Comparison of ENCODE assay signal across 1 cellular context in genomic region chr3:94062513-94063404, GRCh38.
TF ChIP-seq lines count a peak whose summit lies in the region.

Gene DHFR2, minus strand, starts transcription at chr3:94062916. Its CDS starts 1,405 bp downstream, at chr3:94061511.
Gene NSUN3, plus strand, starts transcription at chr3:94063061. Its CDS starts 66 bp downstream, at chr3:94063127.

TF ChIP-seq in HepG2, 621 proteins besides CTCF, POLR2A, EP300 and RAD21 (continued from another document and continues in another):
- TF ChIP-seq, protein P1, sequence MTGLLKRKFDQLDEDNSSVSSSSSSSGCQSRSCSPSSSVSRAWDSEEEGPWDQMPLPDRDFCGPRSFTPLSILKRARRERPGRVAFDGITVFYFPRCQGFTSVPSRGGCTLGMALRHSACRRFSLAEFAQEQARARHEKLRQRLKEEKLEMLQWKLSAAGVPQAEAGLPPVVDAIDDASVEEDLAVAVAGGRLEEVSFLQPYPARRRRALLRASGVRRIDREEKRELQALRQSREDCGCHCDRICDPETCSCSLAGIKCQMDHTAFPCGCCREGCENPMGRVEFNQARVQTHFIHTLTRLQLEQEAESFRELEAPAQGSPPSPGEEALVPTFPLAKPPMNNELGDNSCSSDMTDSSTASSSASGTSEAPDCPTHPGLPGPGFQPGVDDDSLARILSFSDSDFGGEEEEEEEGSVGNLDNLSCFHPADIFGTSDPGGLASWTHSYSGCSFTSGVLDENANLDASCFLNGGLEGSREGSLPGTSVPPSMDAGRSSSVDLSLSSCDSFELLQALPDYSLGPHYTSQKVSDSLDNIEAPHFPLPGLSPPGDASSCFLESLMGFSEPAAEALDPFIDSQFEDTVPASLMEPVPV (CRISPR knock-in tag; IDR thresholded peaks at IDR 0.05): peak; percentile 77; the same call in 1 of the 2 replicates
- TF ChIP-seq ZNF510 (CRISPR knock-in tag; IDR thresholded peaks at IDR 0.05; ENCODE audit: low read depth): no peak
- TF ChIP-seq SMYD3 (CRISPR knock-in tag; IDR thresholded peaks at IDR 0.05): 0 out of 2 replicates have a peak, but pooled peaks have one; percentile 49
- TF ChIP-seq POLR2AphosphoS5 (IDR thresholded peaks at IDR 0.05; ENCODE audit: low read depth, low read length): peak; percentile 75
- 0 out of 2 replicates have a peak, but pooled peaks have one; percentile 54 for TF ChIP-seq POGK (CRISPR knock-in tag; conservative IDR thresholded peaks at IDR 0.05)
- TF ChIP-seq ZFP91 (CRISPR knock-in tag; IDR thresholded peaks at IDR 0.05; ENCODE audit: borderline replicate concordance): peak; percentile 81; the same call in 1 of the 2 replicates
- peak; percentile 59 for TF ChIP-seq ZGPAT (CRISPR knock-in tag; IDR thresholded peaks at IDR 0.05)
- 0 out of 2 replicates have a peak, but pooled peaks have one; percentile 48 for TF ChIP-seq KDM3A (CRISPR knock-in tag; IDR thresholded peaks at IDR 0.05; ENCODE audit: low read depth)
- peak; percentile 94; the same call in 1 of the 2 replicates for TF ChIP-seq ZSCAN5A (CRISPR knock-in tag; IDR thresholded peaks at IDR 0.05; ENCODE audit: borderline replicate concordance)
- peak; percentile 67; the same call in 1 of the 2 replicates for TF ChIP-seq ZFP1 (CRISPR knock-in tag; IDR thresholded peaks at IDR 0.05)
- TF ChIP-seq, protein P2, sequence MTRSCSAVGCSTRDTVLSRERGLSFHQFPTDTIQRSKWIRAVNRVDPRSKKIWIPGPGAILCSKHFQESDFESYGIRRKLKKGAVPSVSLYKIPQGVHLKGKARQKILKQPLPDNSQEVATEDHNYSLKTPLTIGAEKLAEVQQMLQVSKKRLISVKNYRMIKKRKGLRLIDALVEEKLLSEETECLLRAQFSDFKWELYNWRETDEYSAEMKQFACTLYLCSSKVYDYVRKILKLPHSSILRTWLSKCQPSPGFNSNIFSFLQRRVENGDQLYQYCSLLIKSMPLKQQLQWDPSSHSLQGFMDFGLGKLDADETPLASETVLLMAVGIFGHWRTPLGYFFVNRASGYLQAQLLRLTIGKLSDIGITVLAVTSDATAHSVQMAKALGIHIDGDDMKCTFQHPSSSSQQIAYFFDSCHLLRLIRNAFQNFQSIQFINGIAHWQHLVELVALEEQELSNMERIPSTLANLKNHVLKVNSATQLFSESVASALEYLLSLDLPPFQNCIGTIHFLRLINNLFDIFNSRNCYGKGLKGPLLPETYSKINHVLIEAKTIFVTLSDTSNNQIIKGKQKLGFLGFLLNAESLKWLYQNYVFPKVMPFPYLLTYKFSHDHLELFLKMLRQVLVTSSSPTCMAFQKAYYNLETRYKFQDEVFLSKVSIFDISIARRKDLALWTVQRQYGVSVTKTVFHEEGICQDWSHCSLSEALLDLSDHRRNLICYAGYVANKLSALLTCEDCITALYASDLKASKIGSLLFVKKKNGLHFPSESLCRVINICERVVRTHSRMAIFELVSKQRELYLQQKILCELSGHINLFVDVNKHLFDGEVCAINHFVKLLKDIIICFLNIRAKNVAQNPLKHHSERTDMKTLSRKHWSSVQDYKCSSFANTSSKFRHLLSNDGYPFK (CRISPR knock-in tag; IDR thresholded peaks at IDR 0.05; ENCODE audit: borderline replicate concordance): peak; percentile 87; the same call in 1 of the 2 replicates
- TF ChIP-seq, protein P3, sequence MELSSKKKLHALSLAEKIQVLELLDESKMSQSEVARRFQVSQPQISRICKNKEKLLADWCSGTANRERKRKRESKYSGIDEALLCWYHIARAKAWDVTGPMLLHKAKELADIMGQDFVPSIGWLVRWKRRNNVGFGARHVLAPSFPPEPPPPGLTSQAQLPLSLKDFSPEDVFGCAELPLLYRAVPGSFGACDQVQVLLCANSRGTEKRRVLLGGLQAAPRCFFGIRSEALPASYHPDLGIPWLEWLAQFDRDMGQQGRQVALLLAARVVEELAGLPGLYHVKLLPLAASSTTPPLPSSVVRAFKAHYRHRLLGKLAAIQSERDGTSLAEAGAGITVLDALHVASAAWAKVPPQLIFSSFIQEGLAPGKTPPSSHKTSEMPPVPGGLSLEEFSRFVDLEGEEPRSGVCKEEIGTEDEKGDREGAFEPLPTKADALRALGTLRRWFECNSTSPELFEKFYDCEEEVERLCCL (CRISPR knock-in tag; IDR thresholded peaks at IDR 0.05; ENCODE audit: borderline replicate concordance): 0 out of 2 replicates have a peak, but pooled peaks have one; percentile 29
- 0 out of 2 replicates have a peak, but pooled peaks have one; percentile 54 for TF ChIP-seq DMAP1 (CRISPR knock-in tag; IDR thresholded peaks at IDR 0.05)
- TF ChIP-seq, protein P4, sequence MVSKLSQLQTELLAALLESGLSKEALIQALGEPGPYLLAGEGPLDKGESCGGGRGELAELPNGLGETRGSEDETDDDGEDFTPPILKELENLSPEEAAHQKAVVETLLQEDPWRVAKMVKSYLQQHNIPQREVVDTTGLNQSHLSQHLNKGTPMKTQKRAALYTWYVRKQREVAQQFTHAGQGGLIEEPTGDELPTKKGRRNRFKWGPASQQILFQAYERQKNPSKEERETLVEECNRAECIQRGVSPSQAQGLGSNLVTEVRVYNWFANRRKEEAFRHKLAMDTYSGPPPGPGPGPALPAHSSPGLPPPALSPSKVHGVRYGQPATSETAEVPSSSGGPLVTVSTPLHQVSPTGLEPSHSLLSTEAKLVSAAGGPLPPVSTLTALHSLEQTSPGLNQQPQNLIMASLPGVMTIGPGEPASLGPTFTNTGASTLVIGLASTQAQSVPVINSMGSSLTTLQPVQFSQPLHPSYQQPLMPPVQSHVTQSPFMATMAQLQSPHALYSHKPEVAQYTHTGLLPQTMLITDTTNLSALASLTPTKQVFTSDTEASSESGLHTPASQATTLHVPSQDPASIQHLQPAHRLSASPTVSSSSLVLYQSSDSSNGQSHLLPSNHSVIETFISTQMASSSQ (IDR thresholded peaks at IDR 0.05; ENCODE audit: low read depth): no peak
- TF ChIP-seq, protein P4 (CRISPR knock-in tag; IDR thresholded peaks at IDR 0.05; ENCODE audit: borderline replicate concordance): no peak
- peak; percentile 92 for TF ChIP-seq POGZ (CRISPR knock-in tag; IDR thresholded peaks at IDR 0.05)
- TF ChIP-seq, protein P5, sequence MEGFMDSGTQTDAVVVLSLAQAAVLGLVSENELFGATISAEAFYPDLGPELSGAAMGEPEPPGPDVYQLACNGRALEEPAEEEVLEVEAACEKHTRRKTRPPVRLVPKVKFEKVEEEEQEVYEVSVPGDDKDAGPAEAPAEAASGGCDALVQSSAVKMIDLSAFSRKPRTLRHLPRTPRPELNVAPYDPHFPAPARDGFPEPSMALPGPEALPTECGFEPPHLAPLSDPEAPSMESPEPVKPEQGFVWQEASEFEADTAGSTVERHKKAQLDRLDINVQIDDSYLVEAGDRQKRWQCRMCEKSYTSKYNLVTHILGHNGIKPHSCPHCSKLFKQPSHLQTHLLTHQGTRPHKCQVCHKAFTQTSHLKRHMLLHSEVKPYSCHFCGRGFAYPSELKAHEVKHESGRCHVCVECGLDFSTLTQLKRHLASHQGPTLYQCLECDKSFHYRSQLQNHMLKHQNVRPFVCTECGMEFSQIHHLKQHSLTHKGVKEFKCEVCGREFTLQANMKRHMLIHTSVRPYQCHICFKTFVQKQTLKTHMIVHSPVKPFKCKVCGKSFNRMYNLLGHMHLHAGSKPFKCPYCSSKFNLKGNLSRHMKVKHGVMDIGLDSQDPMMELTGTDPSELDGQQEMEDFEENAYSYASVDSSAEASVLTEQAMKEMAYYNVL (CRISPR knock-in tag; IDR thresholded peaks at IDR 0.05; ENCODE audit: borderline replicate concordance): no peak
- TF ChIP-seq GATAD2A (CRISPR knock-in tag; IDR thresholded peaks at IDR 0.05): peak; percentile 36; the same call in 1 of the 2 replicates
- TF ChIP-seq ZIK1 (CRISPR knock-in tag; IDR thresholded peaks at IDR 0.05; ENCODE audit: borderline replicate concordance, low read depth): no peak
- peak; percentile 46; the same call in 1 of the 2 replicates for TF ChIP-seq ZBTB38 (CRISPR knock-in tag; IDR thresholded peaks at IDR 0.05)
- no peak for TF ChIP-seq HNRNPL (IDR thresholded peaks at IDR 0.05; ENCODE audit: low read depth, low read length)
- TF ChIP-seq ZFP37 (CRISPR knock-in tag; IDR thresholded peaks at IDR 0.05; ENCODE audit: borderline replicate concordance): peak; percentile 47; the same call in 1 of the 2 replicates
- 0 out of 2 replicates have a peak, but pooled peaks have one; percentile 60 for TF ChIP-seq CBX5 (CRISPR knock-in tag; IDR thresholded peaks at IDR 0.05; ENCODE audit: borderline replicate concordance)
- peak; percentile 52; the same call in 1 of the 2 replicates for TF ChIP-seq ARNTL (CRISPR knock-in tag; IDR thresholded peaks at IDR 0.05)
- TF ChIP-seq MYC (CRISPR knock-in tag; IDR thresholded peaks at IDR 0.05; ENCODE audit: borderline replicate concordance): peak; percentile 63
- TF ChIP-seq TARDBP (CRISPR knock-in tag; IDR thresholded peaks at IDR 0.05): peak; percentile 84; the same call in 1 of the 2 replicates
